Comparison of ENCODE assay signal across 17 cellular contexts in the genomic region with DNA sequence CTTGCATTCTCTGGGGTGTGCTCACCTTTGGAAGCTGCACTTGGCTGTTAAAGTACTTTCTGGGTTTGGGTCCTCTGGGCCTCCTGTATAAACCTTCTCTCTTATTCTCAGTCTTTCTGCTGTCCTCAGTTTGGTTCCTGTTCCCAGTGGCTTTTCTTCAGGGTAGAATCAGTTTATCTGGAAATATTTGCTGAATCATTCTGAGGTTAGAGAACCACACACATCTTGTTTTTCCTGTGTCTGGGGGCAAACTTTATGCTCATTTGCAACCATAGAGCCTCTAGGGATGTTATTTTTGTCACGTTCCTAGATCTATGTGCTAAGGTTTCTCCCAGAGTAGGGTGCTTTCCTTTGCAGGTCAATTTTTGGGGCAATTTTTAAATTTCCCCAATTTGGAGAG.
A peak's percentile ranks its signal among the peaks of the same experiment; 100 is the strongest.
DNase-seq lines count a peak whose midpoint lies in the region; ATAC-seq and TF ChIP-seq lines count a peak whose summit lies in the region.
"Had no signal": no experiment of that assay in that cellular context is flagged by ENCODE, and none has a peak within 500 bp of the region (broad histone marks: within the 10 kb centered on the region; RNA-seq: fewer than 3 reads in every experiment).

No MANE protein-coding gene starts in this region.

- intact Hi-C loops in MCF 10A (cut with micrococcal nuclease): no loop called here

- H3K27me3 ChIP-seq in neural progenitor cell: no peaks in the 10 kb centered on the region
- H3K27me3 ChIP-seq: cardiac muscle cell, left lung had no signal

- peak; percentile 13 for DNase-seq in ELR (ENCODE audit: low read depth)
- peak; percentile 83 for DNase-seq in M059J (ENCODE audit: low read depth)
- DNase-seq in astrocyte of the spinal cord (ENCODE audit: low read depth, low spot score): peak; percentile 64
- no peak for DNase-seq in neural progenitor cell (ENCODE audit: low spot score)
- no peak for DNase-seq in NCI-H1930 (lab: John Stamatoyannopoulos, UW)
- DNase-seq in MCF 10A (ENCODE audit: unreplicated experiment): no peak
- DNase-seq: activated CD8-positive, alpha-beta T cell treated with anti-CD3 and anti-CD28 coated beads for 36 hours; CD8-positive, alpha-beta T cell; left lung; NCI-H1694 treated with DMSO at 0.1 percent for 48 hours; NCI-H524; RPMI8226; stimulated activated naive CD4-positive, alpha-beta T cell treated with Interleukin-2 at 50 U/mL for 16 hours had no signal

- no peaks in the 10 kb centered on the region for H3K79me2 ChIP-seq in neural progenitor cell (ENCODE audit: low read depth)

- peak overlapping the region; percentile 39 for H2AFZ ChIP-seq in neural progenitor cell (replicated peaks)

- CTCF ChIA-PET in MCF 10A (lab: Yijun Ruan, JAX): interaction anchor here (0.6 to 0.7 kb wide), 2 partner anchors 8 to 482 kb away, joined by 3 to 5 read pairs; no protein-coding TSS in a partner anchor

- POLR2A ChIA-PET in MCF 10A (lab: Yijun Ruan, JAX): no interaction called here

- no peak for TF ChIP-seq CTCF in astrocyte of the spinal cord (IDR thresholded peaks at IDR 0.05; ENCODE audit: low read depth, low read length)
- no peak for TF ChIP-seq CTCF in neural progenitor cell (IDR thresholded peaks at IDR 0.05)
- no peak for TF ChIP-seq CTCF in MCF 10A (IDR thresholded peaks at IDR 0.05; ENCODE audit: unreplicated experiment)

- in situ Hi-C loops in astrocyte of the spinal cord (cut with HindIII; ENCODE audit: low sequenced_read_pairs): no loop called here

- H3K4me1 Mint-ChIP-seq in neural progenitor cell (no peaks in the 10 kb centered on the region), MCF 10A (ENCODE audit: insufficient read depth, unreplicated experiment) (peaks cover 5% of the 10 kb centered on the region)
- H3K4me1 Mint-ChIP-seq: nephron had no signal

- no peak for ATAC-seq in GM21786 (IDR thresholded peaks at IDR 0.05; ENCODE audit: unreplicated experiment)
- ATAC-seq: activated CD8-positive, alpha-beta T cell treated with anti-CD3 and anti-CD28 coated beads for 36 hours; CD8-positive, alpha-beta T cell; left lung; sciatic nerve had no signal

- no peaks in the 10 kb centered on the region for H3K36me3 Mint-ChIP-seq in neural progenitor cell
- no peaks in the 10 kb centered on the region for H3K36me3 Mint-ChIP-seq in MCF 10A (ENCODE audit: insufficient read depth, unreplicated experiment)
- H3K36me3 Mint-ChIP-seq: CD8-positive, alpha-beta T cell had no signal

- H3K4me1 ChIP-seq in neural progenitor cell: no peaks in the 10 kb centered on the region
- H3K4me1 ChIP-seq: left lung had no signal

- no peaks in the 10 kb centered on the region for H3K9me3 Mint-ChIP-seq in neural progenitor cell
- peaks cover 7% of the 10 kb centered on the region for H3K9me3 Mint-ChIP-seq in MCF 10A (ENCODE audit: unreplicated experiment)
- H3K9me3 Mint-ChIP-seq: CD8-positive, alpha-beta T cell had no signal

- no peaks in the 10 kb centered on the region for H3K36me3 ChIP-seq in neural progenitor cell
- H3K36me3 ChIP-seq: cardiac muscle cell, left lung had no signal

- BruUV-seq in MCF 10A (replicated peaks; lab: Mats Ljungman, UMichigan): no TSS peak

- no peak overlapping the region for H3K4me3 ChIP-seq in astrocyte of the spinal cord (ENCODE audit: low read depth, low read length)
- H3K4me3 ChIP-seq in neural progenitor cell: no peak overlapping the region
- H3K4me3 ChIP-seq: cardiac muscle cell, left lung had no signal

- H3K27ac ChIP-seq in neural progenitor cell: no peak overlapping the region
- H3K27ac ChIP-seq: cardiac muscle cell, left lung had no signal

- no peaks in the 10 kb centered on the region for H3K9me3 ChIP-seq in neural progenitor cell (ENCODE audit: low read depth)

- H3K4me2 ChIP-seq in neural progenitor cell: no peak overlapping the region

- no peak overlapping the region for H3K4me3 Mint-ChIP-seq in neural progenitor cell
- no peak overlapping the region for H3K4me3 Mint-ChIP-seq in MCF 10A (ENCODE audit: unreplicated experiment)
- H3K4me3 Mint-ChIP-seq: activated CD8-positive, alpha-beta T cell treated with anti-CD3 and anti-CD28 coated beads for 36 hours; CD8-positive, alpha-beta T cell; nephron had no signal

- H3K27ac Mint-ChIP-seq in neural progenitor cell (no peak overlapping the region), MCF 10A (ENCODE audit: low read depth, unreplicated experiment) (no peak overlapping the region)
- H3K27ac Mint-ChIP-seq: activated CD8-positive, alpha-beta T cell treated with anti-CD3 and anti-CD28 coated beads for 36 hours; CD8-positive, alpha-beta T cell; nephron had no signal

- H3K9ac ChIP-seq in neural progenitor cell: no peak overlapping the region

- no peaks in the 10 kb centered on the region for H4K20me1 ChIP-seq in neural progenitor cell (ENCODE audit: low read depth)

- H3F3A ChIP-seq in neural progenitor cell (ENCODE audit: low read depth): no peaks in the 10 kb centered on the region

- H3K27me3 Mint-ChIP-seq in neural progenitor cell (ENCODE audit: insufficient read depth, low read depth): peaks cover 3% of the 10 kb centered on the region
- H3K27me3 Mint-ChIP-seq in MCF 10A (ENCODE audit: insufficient read depth, unreplicated experiment): no peaks in the 10 kb centered on the region
- H3K27me3 Mint-ChIP-seq: activated CD8-positive, alpha-beta T cell treated with anti-CD3 and anti-CD28 coated beads for 36 hours had no signal

Comparison
In these comparisons a context has a peak if more than half of its experiments do, and no peak if none do; other contexts are left out.
1. DNase-seq: peak in ELR (single experiment), M059J (single experiment) and astrocyte of the spinal cord (single experiment); none in neural progenitor cell (single experiment), NCI-H1930 (0 of 2) and MCF 10A (single experiment).